Comparison of ENCODE assay signal across 1 cellular context in genomic region chr7:35761882-35762720, GRCh38.
TF ChIP-seq lines count a peak whose summit lies in the region.

No MANE protein-coding gene starts in this region.

TF ChIP-seq in SK-N-SH treated with all-trans-retinoic acid at 6 μM for 48 hours, 23 proteins besides CTCF, POLR2A, EP300 and RAD21 (continued from another document):
- TF ChIP-seq ZNF565 (CRISPR knock-in tag; conservative IDR thresholded peaks at IDR 0.05; ENCODE audit: low read depth) (0 out of 2 replicates have a peak, but pooled peaks have one; percentile 11), ZFP3 (CRISPR knock-in tag; IDR thresholded peaks at IDR 0.05) (peak; percentile 62; the same call in 1 of the 2 replicates), PPARA (CRISPR knock-in tag; IDR thresholded peaks at IDR 0.05; ENCODE audit: borderline replicate concordance) (no peak), ZNF70 (CRISPR knock-in tag; IDR thresholded peaks at IDR 0.05) (no peak), RARB (CRISPR knock-in tag; IDR thresholded peaks at IDR 0.05) (no peak), ESRRG (CRISPR knock-in tag; IDR thresholded peaks at IDR 0.05) (no peak), ZNF8 (CRISPR knock-in tag; IDR thresholded peaks at IDR 0.05) (peak; percentile 42; the same call in 1 of the 2 replicates), TCF4 (CRISPR knock-in tag; IDR thresholded peaks at IDR 0.05; ENCODE audit: borderline replicate concordance) (peak; percentile 97), SNAI2 (CRISPR knock-in tag; IDR thresholded peaks at IDR 0.05) (peak; percentile 31; the same call in 1 of the 2 replicates), GLIS3 (CRISPR knock-in tag; IDR thresholded peaks at IDR 0.05) (no peak), CSDC2 (CRISPR knock-in tag; IDR thresholded peaks at IDR 0.05) (no peak), OSR1 (CRISPR knock-in tag; IDR thresholded peaks at IDR 0.05) (no peak), CREB5 (CRISPR knock-in tag; IDR thresholded peaks at IDR 0.05; ENCODE audit: low read depth) (peak; percentile 8; the same call in 1 of the 2 replicates)
